In genomic region chr1:67359592-67359991, GRCh38 we compare ENCODE assay signal across 16 cellular contexts. TPM values are rescaled to one million over a fixed set of nuclear protein-coding genes. Genes with fewer than 3 reads are reported as not detected.
A peak's percentile ranks its signal among the peaks of the same experiment; 100 is the strongest.
DNase-seq lines count a peak whose midpoint lies in the region; ATAC-seq lines count a peak whose summit lies in the region.
"Had no signal": no experiment of that assay in that cellular context is flagged by ENCODE, and none has a peak within 500 bp of the region (broad histone marks: within the 10 kb centered on the region; RNA-seq: fewer than 3 reads in every experiment).

No MANE protein-coding gene starts in this region.

- H3K36me3 Mint-ChIP-seq in activated CD4-positive, alpha-beta T cell treated with anti-CD3 and anti-CD28 coated beads for 36 hours (ENCODE audit: low read depth): peaks cover 54% of the 10 kb centered on the region
- H3K36me3 Mint-ChIP-seq in activated naive CD4-positive, alpha-beta T cell treated with anti-CD3 and anti-CD28 coated beads, Interleukin-2, amount 10 ng/mL, durations not matched to agents 7 days and 5 days: peaks cover 36% of the 10 kb centered on the region
- peaks cover 57% of the 10 kb centered on the region for H3K36me3 Mint-ChIP-seq in activated naive CD4-positive, alpha-beta T cell treated with anti-CD3 and anti-CD28 coated beads for 36 hours (ENCODE audit: low read depth)
- H3K36me3 Mint-ChIP-seq in activated T-helper 1 cell treated with anti-CD3 and anti-CD28 coated beads, Interleukin-12 subunit alpha, Interleukin-12 subunit beta, Interleukin-2, Interleukin-4 antibody, amounts not matched to agents 30 ng/mL and 10 ng/mL and 1 ng/mL, durations not matched to agents 14 hours and 24 hours and 36 hours (ENCODE audit: low read depth): peaks cover 57% of the 10 kb centered on the region
- peaks cover 0 to 23% (median 10%) of the 10 kb centered on the region in 3 donors for H3K36me3 Mint-ChIP-seq in immature natural killer cell

- H3K27ac Mint-ChIP-seq in activated CD4-positive, alpha-beta T cell treated with anti-CD3 and anti-CD28 coated beads for 36 hours: no peak overlapping the region
- H3K27ac Mint-ChIP-seq in activated naive CD4-positive, alpha-beta T cell treated with anti-CD3 and anti-CD28 coated beads, Interleukin-2, amount 10 ng/mL, durations not matched to agents 7 days and 5 days: peak overlapping the region; percentile 25
- H3K27ac Mint-ChIP-seq in activated naive CD4-positive, alpha-beta T cell treated with anti-CD3 and anti-CD28 coated beads for 36 hours: no peak overlapping the region
- H3K27ac Mint-ChIP-seq in activated T-helper 1 cell treated with anti-CD3 and anti-CD28 coated beads, Interleukin-12 subunit alpha, Interleukin-12 subunit beta, Interleukin-2, Interleukin-4 antibody, amounts not matched to agents 30 ng/mL and 10 ng/mL and 1 ng/mL, durations not matched to agents 14 hours and 24 hours and 36 hours: peak overlapping the region; percentile 77
- H3K27ac Mint-ChIP-seq in immature natural killer cell: peak overlapping the region; percentile 29 to 89 (median 80)

- peaks cover 37% of the 10 kb centered on the region for H3K4me1 Mint-ChIP-seq in activated CD4-positive, alpha-beta T cell treated with anti-CD3 and anti-CD28 coated beads for 36 hours
- H3K4me1 Mint-ChIP-seq in activated naive CD4-positive, alpha-beta T cell treated with anti-CD3 and anti-CD28 coated beads, Interleukin-2, amount 10 ng/mL, durations not matched to agents 7 days and 5 days: peaks cover 17% of the 10 kb centered on the region
- H3K4me1 Mint-ChIP-seq in activated naive CD4-positive, alpha-beta T cell treated with anti-CD3 and anti-CD28 coated beads for 36 hours (ENCODE audit: low read depth): peaks cover 47% of the 10 kb centered on the region
- peaks cover 46% of the 10 kb centered on the region for H3K4me1 Mint-ChIP-seq in activated T-helper 1 cell treated with anti-CD3 and anti-CD28 coated beads, Interleukin-12 subunit alpha, Interleukin-12 subunit beta, Interleukin-2, Interleukin-4 antibody, amounts not matched to agents 30 ng/mL and 10 ng/mL and 1 ng/mL, durations not matched to agents 14 hours and 24 hours and 36 hours (ENCODE audit: low read depth)
- H3K4me1 Mint-ChIP-seq in immature natural killer cell: peaks cover 11 to 19% of the 10 kb centered on the region in 2 donors

- intact Hi-C loops in activated CD4-positive, alpha-beta T cell treated with anti-CD3 and anti-CD28 coated beads for 36 hours (cut with DNase I, micrococcal nuclease): no loop called here
- intact Hi-C loops in activated naive CD4-positive, alpha-beta T cell treated with anti-CD3 and anti-CD28 coated beads for 36 hours (cut with micrococcal nuclease): no loop called here
- intact Hi-C loops in activated T-helper 1 cell treated with anti-CD3 and anti-CD28 coated beads, Interleukin-12 subunit alpha, Interleukin-12 subunit beta, Interleukin-2, Interleukin-4 antibody, amounts not matched to agents 30 ng/mL and 10 ng/mL and 1 ng/mL, durations not matched to agents 14 hours and 24 hours and 36 hours (cut with micrococcal nuclease): no loop called here

- CTCF ChIA-PET in activated CD4-positive, alpha-beta T cell treated with anti-CD3 and anti-CD28 coated beads for 36 hours (lab: Charles Lee): no interaction called here
- CTCF ChIA-PET in activated naive CD4-positive, alpha-beta T cell treated with anti-CD3 and anti-CD28 coated beads, Interleukin-2, amount 10 ng/mL, durations not matched to agents 7 days and 5 days (lab: Charles Lee): no interaction called here
- CTCF ChIA-PET in activated naive CD4-positive, alpha-beta T cell treated with anti-CD3 and anti-CD28 coated beads for 36 hours (lab: Charles Lee): no interaction called here

- no peaks in the 10 kb centered on the region for H3K9me3 Mint-ChIP-seq in activated CD4-positive, alpha-beta T cell treated with anti-CD3 and anti-CD28 coated beads for 36 hours (ENCODE audit: low read depth)
- H3K9me3 Mint-ChIP-seq in activated naive CD4-positive, alpha-beta T cell treated with anti-CD3 and anti-CD28 coated beads, Interleukin-2, amount 10 ng/mL, durations not matched to agents 7 days and 5 days: no peaks in the 10 kb centered on the region
- H3K9me3 Mint-ChIP-seq in activated naive CD4-positive, alpha-beta T cell treated with anti-CD3 and anti-CD28 coated beads for 36 hours: no peaks in the 10 kb centered on the region
- H3K9me3 Mint-ChIP-seq in activated T-helper 1 cell treated with anti-CD3 and anti-CD28 coated beads, Interleukin-12 subunit alpha, Interleukin-12 subunit beta, Interleukin-2, Interleukin-4 antibody, amounts not matched to agents 30 ng/mL and 10 ng/mL and 1 ng/mL, durations not matched to agents 14 hours and 24 hours and 36 hours: no peaks in the 10 kb centered on the region
- no peaks in the 10 kb centered on the region for H3K9me3 Mint-ChIP-seq in immature natural killer cell
- H3K9me3 Mint-ChIP-seq: CD8-positive, alpha-beta memory T cell had no signal

- DNase-seq in activated CD4-positive, alpha-beta T cell treated with anti-CD3 and anti-CD28 coated beads for 36 hours: no peak
- DNase-seq in activated CD4-positive, alpha-beta T cell treated with anti-CD3 and anti-CD28 coated beads, Interleukin-2, amount 50 U/mL, for 4 hours: no peak
- DNase-seq in activated naive CD4-positive, alpha-beta T cell treated with anti-CD3 and anti-CD28 coated beads, Interleukin-2, amount 10 ng/mL, durations not matched to agents 7 days and 5 days: no peak
- no peak for DNase-seq in activated naive CD4-positive, alpha-beta T cell treated with anti-CD3 and anti-CD28 coated beads for 36 hours
- no peak for DNase-seq in activated T-helper 1 cell treated with anti-CD3 and anti-CD28 coated beads, Interleukin-12 subunit alpha, Interleukin-12 subunit beta, Interleukin-2, Interleukin-4 antibody, amounts not matched to agents 30 ng/mL and 10 ng/mL and 1 ng/mL, durations not matched to agents 14 hours and 24 hours and 36 hours (ENCODE audit: low spot score)
- DNase-seq in immature natural killer cell: peak; percentile 33 to 53 (median 38)
- no peak for DNase-seq in HPDE6-E6E7 (ENCODE audit: extremely low spot score)
- DNase-seq: 8988T; AML-193; Caco-2; CD8-positive, alpha-beta memory T cell; DND-41; GF-D8; GOT3 had no signal

- no peak overlapping the region for H3K4me3 Mint-ChIP-seq in activated CD4-positive, alpha-beta T cell treated with anti-CD3 and anti-CD28 coated beads for 36 hours
- no peak overlapping the region for H3K4me3 Mint-ChIP-seq in activated naive CD4-positive, alpha-beta T cell treated with anti-CD3 and anti-CD28 coated beads, Interleukin-2, amount 10 ng/mL, durations not matched to agents 7 days and 5 days
- no peak overlapping the region for H3K4me3 Mint-ChIP-seq in activated naive CD4-positive, alpha-beta T cell treated with anti-CD3 and anti-CD28 coated beads for 36 hours
- H3K4me3 Mint-ChIP-seq in activated T-helper 1 cell treated with anti-CD3 and anti-CD28 coated beads, Interleukin-12 subunit alpha, Interleukin-12 subunit beta, Interleukin-2, Interleukin-4 antibody, amounts not matched to agents 30 ng/mL and 10 ng/mL and 1 ng/mL, durations not matched to agents 14 hours and 24 hours and 36 hours: peak overlapping the region; percentile 10
- H3K4me3 Mint-ChIP-seq in immature natural killer cell: peak overlapping the region in 2 of 5 donors; percentile 0 to 58
- H3K4me3 Mint-ChIP-seq: CD8-positive, alpha-beta memory T cell had no signal

- POLR2A ChIA-PET in activated CD4-positive, alpha-beta T cell treated with anti-CD3 and anti-CD28 coated beads for 36 hours (lab: Charles Lee): interaction anchor here (1.1 kb wide), 1 partner anchor 13 kb away, joined by 4 read pairs; no protein-coding TSS in a partner anchor

- H3K27me3 Mint-ChIP-seq in activated CD4-positive, alpha-beta T cell treated with anti-CD3 and anti-CD28 coated beads for 36 hours: no peaks in the 10 kb centered on the region
- H3K27me3 Mint-ChIP-seq in activated naive CD4-positive, alpha-beta T cell treated with anti-CD3 and anti-CD28 coated beads, Interleukin-2, amount 10 ng/mL, durations not matched to agents 7 days and 5 days: no peaks in the 10 kb centered on the region
- no peaks in the 10 kb centered on the region for H3K27me3 Mint-ChIP-seq in activated naive CD4-positive, alpha-beta T cell treated with anti-CD3 and anti-CD28 coated beads for 36 hours (ENCODE audit: low read depth)
- no peaks in the 10 kb centered on the region for H3K27me3 Mint-ChIP-seq in activated T-helper 1 cell treated with anti-CD3 and anti-CD28 coated beads, Interleukin-12 subunit alpha, Interleukin-12 subunit beta, Interleukin-2, Interleukin-4 antibody, amounts not matched to agents 30 ng/mL and 10 ng/mL and 1 ng/mL, durations not matched to agents 14 hours and 24 hours and 36 hours (ENCODE audit: insufficient read depth)
- peaks cover 0 to 5% (median 0%) of the 10 kb centered on the region in 3 donors for H3K27me3 Mint-ChIP-seq in immature natural killer cell (ENCODE audit: low read depth in 3 of 3)
- H3K27me3 Mint-ChIP-seq: CD8-positive, alpha-beta memory T cell had no signal

- ATAC-seq in activated CD4-positive, alpha-beta T cell treated with anti-CD3 and anti-CD28 coated beads for 36 hours: peak; percentile 42
- ATAC-seq in HG02981 (IDR thresholded peaks at IDR 0.05; ENCODE audit: unreplicated experiment): no peak
- ATAC-seq: HepG2 had no signal

RNA-seq across cellular contexts. Expression of gene IL12RB2, which starts 51.9 kb away (rescaled TPM):
- 10 to 100 TPM; 77.9 to 99.2 TPM for total RNA-seq in activated CD4-positive, alpha-beta T cell treated with anti-CD3 and anti-CD28 coated beads for 36 hours
- total RNA-seq in activated naive CD4-positive, alpha-beta T cell treated with anti-CD3 and anti-CD28 coated beads for 36 hours: 10 to 100 TPM; 76.5 to 82.9 TPM
- total RNA-seq in activated T-helper 1 cell treated with anti-CD3 and anti-CD28 coated beads, Interleukin-12 subunit alpha, Interleukin-12 subunit beta, Interleukin-2, Interleukin-4 antibody, amounts not matched to agents 30 ng/mL and 10 ng/mL and 1 ng/mL, durations not matched to agents 14 hours and 24 hours and 36 hours: 218 and 221 TPM in 2 replicates
- 10 to 100 TPM; 33.3 to 68.1 (median 40.5) TPM for polyA plus RNA-seq in immature natural killer cell
- total RNA-seq: HepG2 had no signal
- polyA plus RNA-seq: HepG2 had no signal

Comparison
In these comparisons a context has a peak if more than half of its experiments do, and no peak if none do; other contexts are left out.
1. H3K27ac Mint-ChIP-seq: peak in activated naive CD4-positive, alpha-beta T cell treated with anti-CD3 and anti-CD28 coated beads, Interleukin-2, amount 10 ng/mL, durations not matched to agents 7 days and 5 days (single experiment), activated T-helper 1 cell treated with anti-CD3 and anti-CD28 coated beads, Interleukin-12 subunit alpha, Interleukin-12 subunit beta, Interleukin-2, Interleukin-4 antibody, amounts not matched to agents 30 ng/mL and 10 ng/mL and 1 ng/mL, durations not matched to agents 14 hours and 24 hours and 36 hours (single experiment) and immature natural killer cell (6 of 6); none in activated CD4-positive, alpha-beta T cell treated with anti-CD3 and anti-CD28 coated beads for 36 hours (single experiment) and activated naive CD4-positive, alpha-beta T cell treated with anti-CD3 and anti-CD28 coated beads for 36 hours (single experiment).
2. DNase-seq: peak in immature natural killer cell (3 of 3); none in activated CD4-positive, alpha-beta T cell treated with anti-CD3 and anti-CD28 coated beads for 36 hours (single experiment), activated CD4-positive, alpha-beta T cell treated with anti-CD3 and anti-CD28 coated beads, Interleukin-2, amount 50 U/mL, for 4 hours (0 of 2), activated naive CD4-positive, alpha-beta T cell treated with anti-CD3 and anti-CD28 coated beads, Interleukin-2, amount 10 ng/mL, durations not matched to agents 7 days and 5 days (single experiment), activated naive CD4-positive, alpha-beta T cell treated with anti-CD3 and anti-CD28 coated beads for 36 hours (single experiment), activated T-helper 1 cell treated with anti-CD3 and anti-CD28 coated beads, Interleukin-12 subunit alpha, Interleukin-12 subunit beta, Interleukin-2, Interleukin-4 antibody, amounts not matched to agents 30 ng/mL and 10 ng/mL and 1 ng/mL, durations not matched to agents 14 hours and 24 hours and 36 hours (single experiment) and HPDE6-E6E7 (single experiment).